27 cellular contexts compared by ENCODE assay signal in genomic region chr11:73481626-73482025, GRCh38.
"Had no signal": no experiment of that assay in that cellular context is flagged by ENCODE, and none has a peak within 500 bp of the region (broad histone marks: within the 10 kb centered on the region; RNA-seq: fewer than 3 reads in every experiment).

No MANE protein-coding gene starts in this region.

- H3K4me1 ChIP-seq: lower lobe of right lung, pancreas, prostate gland, stomach, testis, transverse colon, upper lobe of left lung, vagina had no signal

- H3K27ac ChIP-seq: left lung, lower lobe of right lung, pancreas, prostate gland, skin epidermis, stomach, testis, thyroid gland, transverse colon, upper lobe of left lung, vagina had no signal

- ATAC-seq: left cardiac atrium; naive thymus-derived CD8-positive, alpha-beta T cell; pancreas; right cardiac atrium; sciatic nerve; stimulated activated naive B cell treated with anti-CD40 and anti-IgM and Interleukin-4, amounts not matched to agents 10 μg/mL and 1 μg/mL and 100 μg/mL, for 72 hours; stimulated activated naive CD8-positive, alpha-beta T cell treated with anti-CD3 and anti-CD28 coated beads, Interleukin-15, Interleukin-2, amounts not matched to agents 100 U/mL and 50 U/mL, for 24 hours had no signal

- H3K36me3 ChIP-seq: left lung, lower lobe of right lung, pancreas, prostate gland, stomach, thyroid gland, transverse colon, upper lobe of left lung, vagina had no signal

- H3K27me3 ChIP-seq: left lung, pancreas, stomach, testis, thyroid gland, transverse colon, upper lobe of left lung, vagina had no signal

- DNase-seq: kidney glomerular epithelial cell; left cardiac atrium; left lung; lower lobe of right lung; mammary epithelial cell; mesenchymal stem cell; naive thymus-derived CD8-positive, alpha-beta T cell; nucleus accumbens; pancreas; posterior cingulate gyrus; retina; right cardiac atrium; stimulated activated CD4-positive, alpha-beta T cell treated with anti-CD3 and anti-CD28 coated beads, Interleukin-12 subunit alpha, Interleukin-12 subunit beta, amount 100 ng/mL, for 4 hours; stimulated activated CD4-positive, alpha-beta T cell treated with anti-CD3 and anti-CD28 coated beads, Interleukin-15, amount 100 ng/mL, for 24 hours; stimulated activated CD4-positive, alpha-beta T cell treated with anti-CD3 and anti-CD28 coated beads, Interleukin-2, amount 100 ng/mL, for 24 hours; stimulated activated CD4-positive, alpha-beta T cell treated with anti-CD3 and anti-CD28 coated beads, Interleukin-4, amount 100 ng/mL, for 1 hour; stimulated activated naive B cell treated with anti-CD40 and anti-IgM and Interleukin-4, amounts not matched to agents 10 μg/mL and 1 μg/mL and 100 μg/mL, for 72 hours; stimulated activated naive CD8-positive, alpha-beta T cell treated with anti-CD3 and anti-CD28 coated beads, Interleukin-15, Interleukin-2, amounts not matched to agents 100 U/mL and 50 U/mL, for 24 hours; stomach; testis; thyroid gland; transverse colon; upper lobe of left lung had no signal

- H3K9me3 ChIP-seq: pancreas, prostate gland, testis, thyroid gland had no signal

- H3K4me3 ChIP-seq: left lung, lower lobe of right lung, pancreas, prostate gland, skin epidermis, stomach, testis, thyroid gland, transverse colon, upper lobe of left lung, vagina had no signal
